In genomic region chr16:89406277-89406888, GRCh38 we compare ENCODE assay signal across 16 cellular contexts.
DNase-seq lines count a peak whose midpoint lies in the region; ATAC-seq and TF ChIP-seq lines count a peak whose summit lies in the region.
"Had no signal": no experiment of that assay in that cellular context is flagged by ENCODE, and none has a peak within 500 bp of the region (broad histone marks: within the 10 kb centered on the region; RNA-seq: fewer than 3 reads in every experiment).

No MANE protein-coding gene starts in this region.

- TF ChIP-seq CTCF in brain (conservative IDR thresholded peaks at IDR 0.05) (no peak), foreskin keratinocyte (conservative IDR thresholded peaks at IDR 0.05) (no peak), mammary epithelial cell (conservative IDR thresholded peaks at IDR 0.05 in 1 of 2, IDR thresholded peaks at IDR 0.05 in 1 of 2; ENCODE audit: extremely low read depth in 1 of 2, insufficient read depth in 1 of 2, low read depth in 1 of 2, low read length in 2 of 2) (no peak)

- H4K20me1 ChIP-seq in mammary epithelial cell (ENCODE audit: insufficient read depth, low read length), result peaks cover 30% of the 10 kb centered on the region

- BruUV-seq in mammary epithelial cell (replicated peaks; lab: Mats Ljungman, UMichigan), result no TSS peak

- H2AFZ ChIP-seq in neuronal stem cell (ENCODE audit: low read length), result no peak overlapping the region
- H2AFZ ChIP-seq in mammary epithelial cell (ENCODE audit: low read depth, low read length), result no peak overlapping the region
- H2AFZ ChIP-seq: parathyroid adenoma had no signal

- H2BK12ac ChIP-seq in neuronal stem cell (ENCODE audit: low read length), result no peak overlapping the region

- intact Hi-C loops in mammary epithelial cell (cut with micrococcal nuclease), result no loop called here

- H3K27ac Mint-ChIP-seq in CD8-positive, alpha-beta memory T cell, result peak overlapping the region; percentile 87 to 98 (median 95)
- H3K27ac Mint-ChIP-seq in brain, result peak overlapping the region; percentile 44 to 83 (median 65)

- H3K4me1 Mint-ChIP-seq in CD8-positive, alpha-beta memory T cell, result peaks cover 84 to 96% (median 93%) of the 10 kb centered on the region in 3 donors
- H3K4me1 Mint-ChIP-seq in brain, result peaks cover 87% of the 10 kb centered on the region

- peak overlapping the region in 6 of 7 donors; percentile 34 to 84 (median 64) for H3K4me3 Mint-ChIP-seq in CD8-positive, alpha-beta memory T cell
- no peak overlapping the region for H3K4me3 Mint-ChIP-seq in brain

- no peaks in the 10 kb centered on the region for H3K27me3 Mint-ChIP-seq in CD8-positive, alpha-beta memory T cell
- no peaks in the 10 kb centered on the region for H3K27me3 Mint-ChIP-seq in brain

- peaks cover 94% of the 10 kb centered on the region for H3K4me1 ChIP-seq in CD8-positive, alpha-beta memory T cell (ENCODE audit: insufficient read depth, low read length)
- H3K4me1 ChIP-seq in HUES6 (ENCODE audit: control insufficient read depth, insufficient read depth, low read length) (peaks cover 85% of the 10 kb centered on the region), neuronal stem cell (ENCODE audit: control insufficient read depth in 2 of 2, insufficient read depth in 1 of 2, low read depth in 1 of 2, low read length in 2 of 2) (peaks cover 16 to 50% of the 10 kb centered on the region in 2 donors), foreskin keratinocyte (peaks cover 33% of the 10 kb centered on the region), mammary epithelial cell (ENCODE audit: insufficient read depth, low read length) (peaks cover 48% of the 10 kb centered on the region)

- no peak overlapping the region for H3K4ac ChIP-seq in neuronal stem cell (ENCODE audit: low read length)

- no peak for DNase-seq in CD8-positive, alpha-beta memory T cell
- no peak for DNase-seq in neuronal stem cell (ENCODE audit: low spot score)
- no peak for DNase-seq in T-helper 9 cell
- DNase-seq in NCI-H526 treated with DMSO at 0.1 percent for 48 hours (lab: John Stamatoyannopoulos, UW), result no peak
- no peak for DNase-seq in foreskin keratinocyte
- DNase-seq in mammary epithelial cell, result no peak
- DNase-seq: dermis blood vessel endothelial cell, DMS79 treated with DMSO at 0.1 percent for 48 hours, left cardiac atrium, NCI-H2227 treated with DMSO at 0.1 percent for 48 hours, Peyer's patch had no signal

- no peak overlapping the region for H3K27ac ChIP-seq in CD8-positive, alpha-beta memory T cell (ENCODE audit: low read depth, low read length)
- no peak overlapping the region for H3K27ac ChIP-seq in HUES6 (ENCODE audit: low read depth, low read length)
- peak overlapping the region; percentile 2 for H3K27ac ChIP-seq in neuronal stem cell (replicated peaks; ENCODE audit: low read length)
- no peak overlapping the region for H3K27ac ChIP-seq in foreskin keratinocyte
- H3K27ac ChIP-seq in mammary epithelial cell (ENCODE audit: insufficient read depth, low read depth, low read length), result no peak overlapping the region
- H3K27ac ChIP-seq: parathyroid adenoma, suprapubic skin had no signal

- POLR2A ChIA-PET in CD8-positive, alpha-beta memory T cell (lab: Charles Lee), result no interaction called here

- dilution Hi-C loops in mammary epithelial cell (cut with HindIII; ENCODE audit: low sequenced_read_pairs), result no loop called here

- no peak overlapping the region for H2AK5ac ChIP-seq in neuronal stem cell (ENCODE audit: low read depth, low read length)

- H3K79me1 ChIP-seq in neuronal stem cell (ENCODE audit: low read depth, low read length), result peaks cover 28% of the 10 kb centered on the region

- peak overlapping the region; percentile 6 for H4K91ac ChIP-seq in neuronal stem cell (ENCODE audit: low read depth, low read length, poor library complexity)

- CTCF ChIA-PET in CD8-positive, alpha-beta memory T cell (lab: Charles Lee), result no interaction called here
- CTCF ChIA-PET in mammary epithelial cell (lab: Charles Lee; ENCODE audit: low non-redundant PET), result no interaction called here

- peaks cover 0 to 13% (median 3%) of the 10 kb centered on the region in 3 donors for H3K36me3 Mint-ChIP-seq in CD8-positive, alpha-beta memory T cell
- no peaks in the 10 kb centered on the region for H3K36me3 Mint-ChIP-seq in brain

- H2BK15ac ChIP-seq in neuronal stem cell (ENCODE audit: low read length), result no peak overlapping the region

- no peak overlapping the region for H4K8ac ChIP-seq in neuronal stem cell (ENCODE audit: low read depth, low read length)

- H3K9ac ChIP-seq in HUES6 (ENCODE audit: low read length) (peak overlapping the region; percentile 30), neuronal stem cell (ENCODE audit: low read depth, low read length, poor library complexity) (peak overlapping the region; percentile 37), mammary epithelial cell (ENCODE audit: insufficient read depth, low read length) (no peak overlapping the region)
- H3K9ac ChIP-seq: parathyroid adenoma had no signal

- H3K23ac ChIP-seq in neuronal stem cell (ENCODE audit: low read depth, low read length, poor library complexity), result no peak overlapping the region

- H3K14ac ChIP-seq in neuronal stem cell (ENCODE audit: low read length), result peak overlapping the region; percentile 3

- H3K4me3 ChIP-seq in CD8-positive, alpha-beta memory T cell (ENCODE audit: low read length), result no peak overlapping the region
- H3K4me3 ChIP-seq in HUES6 (ENCODE audit: low read depth, low read length), result no peak overlapping the region
- no peak overlapping the region for H3K4me3 ChIP-seq in neuronal stem cell (ENCODE audit: low read length in 2 of 2)
- no peak overlapping the region for H3K4me3 ChIP-seq in mammary epithelial cell (replicated peaks in 1 of 3; ENCODE audit: insufficient read depth in 1 of 3, low read depth in 2 of 3, low read length in 3 of 3)
- H3K4me3 ChIP-seq: gastroesophageal sphincter, Peyer's patch, suprapubic skin had no signal

- H3K4me2 ChIP-seq in neuronal stem cell (ENCODE audit: insufficient read depth, low read length, poor library complexity, severe bottlenecking) (no peak overlapping the region), mammary epithelial cell (ENCODE audit: insufficient read depth, low read depth, low read length) (no peak overlapping the region)

- H3K36me3 ChIP-seq in CD8-positive, alpha-beta memory T cell (ENCODE audit: insufficient read depth, low read length), result no peaks in the 10 kb centered on the region
- H3K36me3 ChIP-seq in HUES6 (ENCODE audit: control insufficient read depth, insufficient read depth, low read length), result no peaks in the 10 kb centered on the region
- peaks cover 2 to 29% of the 10 kb centered on the region in 2 donors for H3K36me3 ChIP-seq in neuronal stem cell (replicated peaks in 1 of 2; ENCODE audit: control insufficient read depth in 2 of 2, insufficient read depth in 2 of 2, low read length in 2 of 2)
- H3K36me3 ChIP-seq in mammary epithelial cell (ENCODE audit: insufficient read depth, low read length), result no peaks in the 10 kb centered on the region
- H3K36me3 ChIP-seq: gastroesophageal sphincter, Peyer's patch, suprapubic skin had no signal

- peak overlapping the region; percentile 44 for H3K18ac ChIP-seq in neuronal stem cell (ENCODE audit: low read length)

- no peak overlapping the region for H2BK120ac ChIP-seq in neuronal stem cell (ENCODE audit: low read depth, low read length)

- no peaks in the 10 kb centered on the region for H3K27me3 ChIP-seq in CD8-positive, alpha-beta memory T cell (ENCODE audit: insufficient read depth, low read length, poor library complexity, severe bottlenecking)
- no peaks in the 10 kb centered on the region for H3K27me3 ChIP-seq in HUES6 (ENCODE audit: control insufficient read depth, insufficient read depth, low read length)
- no peaks in the 10 kb centered on the region for H3K27me3 ChIP-seq in neuronal stem cell (ENCODE audit: control insufficient read depth in 3 of 3, insufficient read depth in 3 of 3, low read depth in 1 of 3, low read length in 3 of 3)
- H3K27me3 ChIP-seq in foreskin keratinocyte, result no peaks in the 10 kb centered on the region
- no peaks in the 10 kb centered on the region for H3K27me3 ChIP-seq in mammary epithelial cell (ENCODE audit: insufficient read depth, low read length)
- H3K27me3 ChIP-seq: gastroesophageal sphincter, Peyer's patch, suprapubic skin had no signal

- H3K9me3 ChIP-seq in CD8-positive, alpha-beta memory T cell (ENCODE audit: low read length), result no peaks in the 10 kb centered on the region
- no peaks in the 10 kb centered on the region for H3K9me3 ChIP-seq in HUES6 (ENCODE audit: control insufficient read depth, insufficient read depth, low read depth, low read length)
- peaks cover 0 to 1% of the 10 kb centered on the region in 2 donors for H3K9me3 ChIP-seq in neuronal stem cell (replicated peaks in 1 of 2; ENCODE audit: control insufficient read depth in 2 of 2, insufficient read depth in 1 of 2, low read depth in 1 of 2, low read length in 2 of 2)
- H3K9me3 ChIP-seq in mammary epithelial cell (replicated peaks; ENCODE audit: insufficient read depth, low read length), result no peaks in the 10 kb centered on the region
- H3K9me3 ChIP-seq: gastroesophageal sphincter, Peyer's patch, suprapubic skin had no signal

- H3K79me2 ChIP-seq in mammary epithelial cell (ENCODE audit: insufficient read depth, low read length), result peaks cover 98% of the 10 kb centered on the region

- peaks cover 0 to 2% (median 0%) of the 10 kb centered on the region in 5 donors for H3K9me3 Mint-ChIP-seq in CD8-positive, alpha-beta memory T cell
- no peaks in the 10 kb centered on the region for H3K9me3 Mint-ChIP-seq in brain

- no peak overlapping the region for H2BK5ac ChIP-seq in neuronal stem cell (ENCODE audit: low read length)

- in situ Hi-C loops in mammary epithelial cell (cut with MboI; ENCODE audit: low sequenced_read_pairs in 2 of 2), result no loop called here

- ATAC-seq in foreskin keratinocyte, result no peak
- ATAC-seq: gastroesophageal sphincter, left cardiac atrium had no signal

- no CpG with 5 or more reads among the region's 22 CpGs for WGBS in neuronal stem cell (ENCODE audit: extremely low coverage in 2 of 2, insufficient read length in 2 of 2, insufficient replicate concordance in 1 of 2), 2 donors
- 92% methylated on average over 16 of the region's 22 CpGs for WGBS in mammary epithelial cell (ENCODE audit: low coverage, missing lambda C conversion rate)

Comparison
In these comparisons a context has a peak if more than half of its experiments do, and no peak if none do; other contexts are left out.
1. H3K4me3 Mint-ChIP-seq: peak in CD8-positive, alpha-beta memory T cell (6 of 7); none in brain (0 of 5).